Comparison of ENCODE assay signal across 10 cellular contexts in the genomic region with DNA sequence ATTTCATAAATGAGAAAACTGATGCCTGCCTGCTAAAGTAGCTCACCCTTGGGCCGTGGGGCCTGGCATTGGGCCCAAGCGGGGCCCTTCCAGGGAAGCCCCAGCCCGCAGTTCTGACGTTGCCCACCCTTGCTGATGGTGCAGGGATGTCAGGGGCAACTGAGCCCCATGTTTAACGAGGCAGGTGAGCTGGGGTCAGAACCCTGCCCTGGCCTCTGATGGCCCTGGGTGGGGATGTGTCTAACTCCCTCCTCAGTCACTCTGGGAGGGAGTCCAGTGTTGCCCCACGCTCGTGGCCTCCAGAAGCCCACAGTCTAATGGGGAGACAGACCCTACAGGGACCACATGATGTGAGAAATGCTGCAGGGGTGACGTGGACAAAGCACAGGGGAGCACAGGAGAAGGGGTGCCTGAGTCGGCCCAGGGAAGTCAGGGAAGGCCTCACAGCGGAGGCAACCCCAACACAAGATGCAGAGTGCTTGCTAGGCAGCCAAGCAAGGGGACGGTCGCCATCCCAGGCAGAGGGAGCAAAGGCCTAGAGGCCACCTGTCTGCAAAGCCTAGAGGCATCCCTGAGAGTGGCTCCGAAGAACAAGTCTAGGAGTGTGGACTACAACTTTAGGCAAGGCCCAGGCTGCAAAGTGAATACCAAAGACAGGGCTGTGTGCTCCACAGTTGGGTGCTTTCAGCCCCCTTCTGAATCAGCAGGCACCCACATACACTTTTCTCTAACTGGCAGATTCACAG. TPM values are rescaled to one million over a fixed set of nuclear protein-coding genes. Genes with fewer than 3 reads are reported as not detected.
DNase-seq lines count a peak whose midpoint lies in the region; ATAC-seq lines count a peak whose summit lies in the region.
"Had no signal": no experiment of that assay in that cellular context is flagged by ENCODE, and none has a peak within 500 bp of the region (broad histone marks: within the 10 kb centered on the region; RNA-seq: fewer than 3 reads in every experiment).

No MANE protein-coding gene starts in this region.

- WGBS in thymus, result 97% methylated on average over 13 of the region's 13 CpGs

- no peak for DNase-seq in activated CD8-positive, alpha-beta memory T cell treated with anti-CD3 and anti-CD28 coated beads, Interleukin-2, amount 10 ng/mL, durations not matched to agents 7 days and 5 days
- no peak for DNase-seq in activated CD8-positive, alpha-beta memory T cell treated with anti-CD3 and anti-CD28 coated beads for 24 hours
- DNase-seq in stimulated activated CD4-positive, alpha-beta T cell treated with anti-CD3 and anti-CD28 coated beads, Interleukin-4, amount 100 ng/mL, for 24 hours, result no peak
- no peak for DNase-seq in NCI-H2107 (lab: John Stamatoyannopoulos, UW)
- DNase-seq: NCI-H2171 had no signal

- no peaks in the 10 kb centered on the region for H3K27me3 ChIP-seq in mucosa of rectum (ENCODE audit: control insufficient read depth in 2 of 2, insufficient read depth in 2 of 2, low read length in 2 of 2)
- no peaks in the 10 kb centered on the region for H3K27me3 ChIP-seq in thymus (ENCODE audit: control insufficient read depth, insufficient read depth)

- peak overlapping the region; percentile 18 for H3K27ac ChIP-seq in angular gyrus (ENCODE audit: low read depth, low read length)
- H3K27ac ChIP-seq in mucosa of rectum (ENCODE audit: low read depth in 2 of 2, low read length in 2 of 2), result peak overlapping the region; percentile 87 to 94
- H3K27ac ChIP-seq in thymus (ENCODE audit: low read depth), result peak overlapping the region; percentile 47

- H3K9me3 ChIP-seq in mucosa of rectum (ENCODE audit: control insufficient read depth in 2 of 2, low read length in 2 of 2), result no peaks in the 10 kb centered on the region
- no peaks in the 10 kb centered on the region for H3K9me3 ChIP-seq in thymus (ENCODE audit: control insufficient read depth)

- no peaks in the 10 kb centered on the region for H3K27me3 Mint-ChIP-seq in activated CD8-positive, alpha-beta memory T cell treated with anti-CD3 and anti-CD28 coated beads, Interleukin-2, amount 10 ng/mL, durations not matched to agents 7 days and 5 days

- CTCF ChIA-PET in activated CD8-positive, alpha-beta memory T cell treated with anti-CD3 and anti-CD28 coated beads, Interleukin-2, amount 10 ng/mL, durations not matched to agents 7 days and 5 days (lab: Charles Lee), result interaction anchor here (1.4 kb wide), 1 partner anchor 10 kb away, joined by 6 read pairs; no protein-coding TSS in a partner anchor

- H3K4me1 ChIP-seq in mucosa of rectum (ENCODE audit: control insufficient read depth in 2 of 2, insufficient read depth in 2 of 2, low read length in 2 of 2), result peaks cover 10 to 12% of the 10 kb centered on the region in 2 donors
- peaks cover 33% of the 10 kb centered on the region for H3K4me1 ChIP-seq in thymus (ENCODE audit: control insufficient read depth, insufficient read depth, low read length)

- no peaks in the 10 kb centered on the region for H3K9me3 Mint-ChIP-seq in activated CD8-positive, alpha-beta memory T cell treated with anti-CD3 and anti-CD28 coated beads, Interleukin-2, amount 10 ng/mL, durations not matched to agents 7 days and 5 days (ENCODE audit: low read depth)

- no peak for ATAC-seq in activated CD8-positive, alpha-beta memory T cell treated with anti-CD3 and anti-CD28 coated beads, Interleukin-2, amount 10 ng/mL, durations not matched to agents 7 days and 5 days
- no peak for ATAC-seq in HG03442 (IDR thresholded peaks at IDR 0.05; ENCODE audit: unreplicated experiment)

- peaks cover 8% of the 10 kb centered on the region for H3K36me3 Mint-ChIP-seq in activated CD8-positive, alpha-beta memory T cell treated with anti-CD3 and anti-CD28 coated beads, Interleukin-2, amount 10 ng/mL, durations not matched to agents 7 days and 5 days

- peaks cover 60% of the 10 kb centered on the region for H3K4me1 Mint-ChIP-seq in activated CD8-positive, alpha-beta memory T cell treated with anti-CD3 and anti-CD28 coated beads, Interleukin-2, amount 10 ng/mL, durations not matched to agents 7 days and 5 days

- no peak overlapping the region for H3K9ac ChIP-seq in mucosa of rectum (ENCODE audit: low read depth in 1 of 2, low read length in 2 of 2)

- H3K4me3 ChIP-seq in mucosa of rectum (ENCODE audit: low read length in 2 of 2), result no peak overlapping the region
- H3K4me3 ChIP-seq in thymus (ENCODE audit: low read length), result no peak overlapping the region
- H3K4me3 ChIP-seq: lung had no signal

- H3K36me3 ChIP-seq in mucosa of rectum (ENCODE audit: control insufficient read depth in 2 of 2, insufficient read depth in 2 of 2, low read length in 2 of 2) (no peaks in the 10 kb centered on the region), thymus (ENCODE audit: control insufficient read depth, insufficient read depth) (no peaks in the 10 kb centered on the region)

- no peak overlapping the region for H3K4me3 Mint-ChIP-seq in activated CD8-positive, alpha-beta memory T cell treated with anti-CD3 and anti-CD28 coated beads, Interleukin-2, amount 10 ng/mL, durations not matched to agents 7 days and 5 days

- H3K27ac Mint-ChIP-seq in activated CD8-positive, alpha-beta memory T cell treated with anti-CD3 and anti-CD28 coated beads, Interleukin-2, amount 10 ng/mL, durations not matched to agents 7 days and 5 days, result peak overlapping the region; percentile 99

RNA-seq across cellular contexts. Expression of gene DDIT4, which starts 25.2 kb away (rescaled TPM):
- total RNA-seq in activated CD8-positive, alpha-beta memory T cell treated with anti-CD3 and anti-CD28 coated beads, Interleukin-2, amount 10 ng/mL, durations not matched to agents 7 days and 5 days, result 100 to 1,000 TPM; 291 to 293 TPM
- polyA plus RNA-seq in thymus, result 628 TPM

RNA-seq across cellular contexts. Expression of gene DNAJB12, which starts 55.8 kb away (rescaled TPM):
- 10 to 100 TPM; 25.5 to 31.4 TPM for total RNA-seq in activated CD8-positive, alpha-beta memory T cell treated with anti-CD3 and anti-CD28 coated beads, Interleukin-2, amount 10 ng/mL, durations not matched to agents 7 days and 5 days
- polyA plus RNA-seq in thymus, result 14.6 TPM

Comparison
In these comparisons a context has a peak if more than half of its experiments do, and no peak if none do; other contexts are left out.
1. H3K27ac ChIP-seq: peak in every context shown above with its lines; median percentile 90 in mucosa of rectum; 47 in thymus; 18 in angular gyrus.